26 cellular contexts compared by ENCODE assay signal in genomic region chr5:54823006-54823405, GRCh38.
"Had no signal": no experiment of that assay in that cellular context is flagged by ENCODE, and none has a peak within 500 bp of the region (broad histone marks: within the 10 kb centered on the region; RNA-seq: fewer than 3 reads in every experiment).

No MANE protein-coding gene starts in this region.

- FAIRE-seq: colon, frontal cortex, keratinocyte, pancreas had no signal

- H3K4me2 ChIP-seq: smooth muscle cell had no signal

- H3K9me3 Mint-ChIP-seq: immature natural killer cell, natural killer cell had no signal

- H3K36me3 Mint-ChIP-seq: immature natural killer cell, natural killer cell had no signal

- H3K4me3 ChIP-seq: dorsolateral prefrontal cortex, lower lobe of right lung, pancreas, right lobe of liver, smooth muscle cell, stomach, thyroid gland, upper lobe of right lung, uterus had no signal

- H3K27ac ChIP-seq: dorsolateral prefrontal cortex, epithelial cell of prostate, lower lobe of right lung, pancreas, right lobe of liver, stomach, thyroid gland, upper lobe of right lung, uterus had no signal

- DNase-seq: dorsolateral prefrontal cortex; effector CD4-positive, alpha-beta T cell; endodermal cell; hypothalamus; immature natural killer cell; left ventricle myocardium superior; lower lobe of right lung; natural killer cell; occipital lobe; pancreas; right lobe of liver; stimulated activated CD4-positive, alpha-beta T cell treated with anti-CD3 and anti-CD28 coated beads, Interleukin-12 subunit alpha, Interleukin-12 subunit beta, amount 100 ng/mL, for 4 hours; stimulated activated CD4-positive, alpha-beta T cell treated with anti-CD3 and anti-CD28 coated beads, Interleukin-1b, Interleukin-23, amount 100 ng/mL, for 48 hours; stimulated activated CD4-positive, alpha-beta T cell treated with anti-CD3 and anti-CD28 coated beads, Interleukin-4, amount 100 ng/mL, for 1 hour; stimulated activated CD8-positive, alpha-beta memory T cell treated with anti-CD3 and anti-CD28 coated beads, Interleukin-4, amount 100 ng/mL, for 48 hours; stimulated activated naive CD4-positive, alpha-beta T cell; stomach; thyroid gland; upper lobe of right lung; uterus had no signal

- H3K36me3 ChIP-seq: lower lobe of right lung, pancreas, right lobe of liver, stomach, thyroid gland, upper lobe of right lung, uterus had no signal

- H3K4me1 Mint-ChIP-seq: immature natural killer cell, natural killer cell had no signal

- H3K4me1 ChIP-seq: lower lobe of right lung, pancreas, right lobe of liver, thyroid gland, upper lobe of right lung had no signal

- H3K9me3 ChIP-seq: lower lobe of right lung, pancreas, right lobe of liver, stomach, thyroid gland, upper lobe of right lung, uterus had no signal

- H3K4me3 Mint-ChIP-seq: endodermal cell, immature natural killer cell, natural killer cell had no signal

- H3K27ac Mint-ChIP-seq: endodermal cell, immature natural killer cell, natural killer cell had no signal

- H3K27me3 ChIP-seq: dorsolateral prefrontal cortex, pancreas, right lobe of liver, stomach, thyroid gland, upper lobe of right lung, uterus had no signal

- ATAC-seq: esophagus mucosa, left ventricle myocardium superior, lower lobe of right lung, natural killer cell, pancreas, right lobe of liver, upper lobe of right lung had no signal
